35 cellular contexts compared by ENCODE assay signal in genomic region chr16:72915331-72915730, GRCh38.
"Had no signal": no experiment of that assay in that cellular context is flagged by ENCODE, and none has a peak within 500 bp of the region (broad histone marks: within the 10 kb centered on the region; RNA-seq: fewer than 3 reads in every experiment).

No MANE protein-coding gene starts in this region.

- ATAC-seq: activated CD8-positive, alpha-beta memory T cell treated with anti-CD3 and anti-CD28 coated beads, Interleukin-2, amount 10 ng/mL, durations not matched to agents 7 days and 5 days; activated naive CD8-positive, alpha-beta T cell treated with anti-CD3 and anti-CD28 coated beads, Interleukin-2, amount 50 U/mL, for 24 hours; PC-3 had no signal

- DNase-seq: activated CD4-positive, alpha-beta memory T cell treated with anti-CD3 and anti-CD28 coated beads, Interleukin-2, amount 10 ng/mL, durations not matched to agents 7 days and 5 days; activated CD4-positive, alpha-beta T cell treated with anti-CD3 and anti-CD28 coated beads for 1 hour; activated CD4-positive, alpha-beta T cell treated with anti-CD3 and anti-CD28 coated beads for 48 hours; activated CD4-positive, CD25-positive, alpha-beta regulatory T cell; activated CD8-positive, alpha-beta memory T cell treated with anti-CD3 and anti-CD28 coated beads for 24 hours; activated CD8-positive, alpha-beta memory T cell treated with anti-CD3 and anti-CD28 coated beads, Interleukin-2, amount 10 ng/mL, durations not matched to agents 7 days and 5 days; activated CD8-positive, alpha-beta memory T cell treated with anti-CD3 and anti-CD28 coated beads, Interleukin-2, amount 50 U/mL, for 48 hours; activated effector memory CD4-positive, alpha-beta T cell treated with Interleukin-2 at 50 U/mL for 16 hours; activated naive CD4-positive, alpha-beta T cell treated with anti-CD3 and anti-CD28 coated beads, Interleukin-2, amount 10 ng/mL, durations not matched to agents 7 days and 5 days; activated naive CD8-positive, alpha-beta T cell treated with anti-CD3 and anti-CD28 coated beads, Interleukin-2, amount 50 U/mL, for 24 hours; activated T-cell treated with anti-CD3 and anti-CD28 coated beads, Interleukin-2, amount 50 U/mL, for 48 hours; anterior cingulate cortex; Karpas-422; KBM-7; NCI-H1048; NCI-H1105 treated with DMSO at 0.1 percent for 48 hours; NCI-H1436; NCI-H1694; NCI-H1930; NCI-H2081 treated with DMSO at 0.1 percent for 48 hours; NCI-H226; NCI-H446 treated with DMSO at 0.1 percent for 48 hours; NCI-H524; NK-92 treated with Interleukin-12 subunit alpha and Interleukin-12 subunit beta, amount 100 ng/mL, for 24 hours; PC-3; Peyer's patch; Right ventricle myocardium superior; RPMI8226; SW 1271; T-helper 1 cell; T-helper 2 cell; T-helper 9 cell; WERI-Rb-1 had no signal

- H3K27ac Mint-ChIP-seq: activated CD4-positive, alpha-beta memory T cell treated with anti-CD3 and anti-CD28 coated beads, Interleukin-2, amount 10 ng/mL, durations not matched to agents 7 days and 5 days; activated CD8-positive, alpha-beta memory T cell treated with anti-CD3 and anti-CD28 coated beads, Interleukin-2, amount 10 ng/mL, durations not matched to agents 7 days and 5 days; activated naive CD4-positive, alpha-beta T cell treated with anti-CD3 and anti-CD28 coated beads, Interleukin-2, amount 10 ng/mL, durations not matched to agents 7 days and 5 days; activated naive CD8-positive, alpha-beta T cell; activated naive CD8-positive, alpha-beta T cell treated with anti-CD3 and anti-CD28 coated beads, Interleukin-2, amount 50 U/mL, for 24 hours; brain had no signal

- H3K36me3 Mint-ChIP-seq: activated naive CD4-positive, alpha-beta T cell treated with anti-CD3 and anti-CD28 coated beads, Interleukin-2, amount 10 ng/mL, durations not matched to agents 7 days and 5 days; activated naive CD8-positive, alpha-beta T cell had no signal

- H3K4me3 Mint-ChIP-seq: activated CD4-positive, alpha-beta memory T cell treated with anti-CD3 and anti-CD28 coated beads, Interleukin-2, amount 10 ng/mL, durations not matched to agents 7 days and 5 days; activated CD8-positive, alpha-beta memory T cell treated with anti-CD3 and anti-CD28 coated beads, Interleukin-2, amount 10 ng/mL, durations not matched to agents 7 days and 5 days; activated naive CD4-positive, alpha-beta T cell treated with anti-CD3 and anti-CD28 coated beads, Interleukin-2, amount 10 ng/mL, durations not matched to agents 7 days and 5 days; activated naive CD8-positive, alpha-beta T cell; activated naive CD8-positive, alpha-beta T cell treated with anti-CD3 and anti-CD28 coated beads, Interleukin-2, amount 50 U/mL, for 24 hours; brain had no signal

- H3K36me3 ChIP-seq: Peyer's patch, WERI-Rb-1 had no signal

- H3K9me3 Mint-ChIP-seq: activated CD4-positive, alpha-beta memory T cell treated with anti-CD3 and anti-CD28 coated beads, Interleukin-2, amount 10 ng/mL, durations not matched to agents 7 days and 5 days; activated naive CD4-positive, alpha-beta T cell treated with anti-CD3 and anti-CD28 coated beads, Interleukin-2, amount 10 ng/mL, durations not matched to agents 7 days and 5 days; activated naive CD8-positive, alpha-beta T cell treated with anti-CD3 and anti-CD28 coated beads, Interleukin-2, amount 50 U/mL, for 24 hours had no signal

- H3K27ac ChIP-seq: Peyer's patch, WERI-Rb-1 had no signal

- H3K4me3 ChIP-seq: Peyer's patch had no signal

- H3K27me3 Mint-ChIP-seq: activated CD4-positive, alpha-beta memory T cell treated with anti-CD3 and anti-CD28 coated beads, Interleukin-2, amount 10 ng/mL, durations not matched to agents 7 days and 5 days; activated CD8-positive, alpha-beta memory T cell treated with anti-CD3 and anti-CD28 coated beads, Interleukin-2, amount 10 ng/mL, durations not matched to agents 7 days and 5 days; activated naive CD8-positive, alpha-beta T cell; activated naive CD8-positive, alpha-beta T cell treated with anti-CD3 and anti-CD28 coated beads, Interleukin-2, amount 50 U/mL, for 24 hours; brain had no signal

- H3K9me3 ChIP-seq: Peyer's patch had no signal

- H3K27me3 ChIP-seq: Peyer's patch had no signal
